In genomic region chr1:236861560-236862230, GRCh38 we compare ENCODE assay signal across 12 cellular contexts.
A peak's percentile ranks its signal among the peaks of the same experiment; 100 is the strongest.
DNase-seq lines count a peak whose midpoint lies in the region; ATAC-seq, FAIRE-seq and TF ChIP-seq lines count a peak whose summit lies in the region.
"Had no signal": no experiment of that assay in that cellular context is flagged by ENCODE, and none has a peak within 500 bp of the region (broad histone marks: within the 10 kb centered on the region; RNA-seq: fewer than 3 reads in every experiment).

No MANE protein-coding gene starts in this region.

- ATAC-seq in activated CD8-positive, alpha-beta T cell treated with anti-CD3 and anti-CD28 coated beads for 36 hours = no peak
- peak; percentile 42 to 78 (median 56) for ATAC-seq in psoas muscle
- ATAC-seq in GM21360 (IDR thresholded peaks at IDR 0.05; ENCODE audit: unreplicated experiment) = no peak
- ATAC-seq: mucosa of descending colon had no signal

- peaks cover 7% of the 10 kb centered on the region for H3K4me1 ChIP-seq in psoas muscle

- no peaks in the 10 kb centered on the region for H3K9me3 ChIP-seq in psoas muscle
- H3K9me3 ChIP-seq: mucosa of descending colon, thoracic aorta had no signal

- no peaks in the 10 kb centered on the region for H3K27me3 ChIP-seq in psoas muscle (ENCODE audit: insufficient read depth in 3 of 3, low read length in 2 of 3)

- POLR2A ChIA-PET in activated CD8-positive, alpha-beta T cell treated with anti-CD3 and anti-CD28 coated beads for 36 hours (lab: Charles Lee) = interaction anchor here (0.5 kb wide), 1 partner anchor 31 kb away, joined by 3 read pairs; no protein-coding TSS in a partner anchor

- FAIRE-seq in GM12892 (lab: Jason Lieb, UNC) = peak; percentile 60

- H3K9me3 Mint-ChIP-seq in activated CD8-positive, alpha-beta T cell treated with anti-CD3 and anti-CD28 coated beads for 36 hours = no peaks in the 10 kb centered on the region
- peaks cover 3% of the 10 kb centered on the region for H3K9me3 Mint-ChIP-seq in glutamatergic neuron (ENCODE audit: unreplicated experiment)
- H3K9me3 Mint-ChIP-seq: CD8-positive, alpha-beta memory T cell had no signal

- intact Hi-C loops in activated CD8-positive, alpha-beta T cell treated with anti-CD3 and anti-CD28 coated beads for 36 hours (cut with micrococcal nuclease) = no loop called here
- intact Hi-C loops in psoas muscle (cut with DNase I) = loop anchor here in 1 of 2 donors (10.0 kb wide), 2 partner anchors 107 to 757 kb away; no protein-coding TSS in a partner anchor

- no peak for TF ChIP-seq POLR2A in GM12892 (IDR thresholded peaks at IDR 0.05; ENCODE audit: low read depth, low read length)

- TF ChIP-seq CTCF in activated CD8-positive, alpha-beta T cell treated with anti-CD3 and anti-CD28 coated beads for 36 hours (IDR thresholded peaks at IDR 0.05) = no peak
- TF ChIP-seq CTCF in glutamatergic neuron (IDR thresholded peaks at IDR 0.05; ENCODE audit: partially characterized antibody, unreplicated experiment) = no peak
- TF ChIP-seq CTCF in psoas muscle (IDR thresholded peaks at IDR 0.05) = no peak

- H3K36me3 Mint-ChIP-seq in activated CD8-positive, alpha-beta T cell treated with anti-CD3 and anti-CD28 coated beads for 36 hours (ENCODE audit: low read depth) = peaks cover 78% of the 10 kb centered on the region
- H3K36me3 Mint-ChIP-seq in glutamatergic neuron (ENCODE audit: unreplicated experiment) = peaks cover 5% of the 10 kb centered on the region

- peaks cover 33% of the 10 kb centered on the region for H3K4me1 Mint-ChIP-seq in activated CD8-positive, alpha-beta T cell treated with anti-CD3 and anti-CD28 coated beads for 36 hours (ENCODE audit: low read depth)
- peaks cover 5% of the 10 kb centered on the region for H3K4me1 Mint-ChIP-seq in glutamatergic neuron (ENCODE audit: low read depth, unreplicated experiment)

- H3K4me3 Mint-ChIP-seq in activated CD8-positive, alpha-beta T cell treated with anti-CD3 and anti-CD28 coated beads for 36 hours = no peak overlapping the region
- no peak overlapping the region for H3K4me3 Mint-ChIP-seq in glutamatergic neuron (ENCODE audit: unreplicated experiment)
- H3K4me3 Mint-ChIP-seq: CD8-positive, alpha-beta memory T cell had no signal

- H3K27ac ChIP-seq in psoas muscle = peak overlapping the region; percentile 57
- H3K27ac ChIP-seq: thoracic aorta had no signal

- H3K27me3 Mint-ChIP-seq in activated CD8-positive, alpha-beta T cell treated with anti-CD3 and anti-CD28 coated beads for 36 hours = no peaks in the 10 kb centered on the region
- H3K27me3 Mint-ChIP-seq in glutamatergic neuron (ENCODE audit: unreplicated experiment) = no peaks in the 10 kb centered on the region
- H3K27me3 Mint-ChIP-seq: CD8-positive, alpha-beta memory T cell had no signal

- WGBS in psoas muscle, 3 donors = 91 to 95% (median 92%) methylated on average over 2 of the region's 2 CpGs

- CTCF ChIA-PET in activated CD8-positive, alpha-beta T cell treated with anti-CD3 and anti-CD28 coated beads for 36 hours (lab: Charles Lee) = interaction anchor here (0.5 to 1.7 kb wide), 3 partner anchors 34 to 102 kb away, joined by 3 to 7 read pairs (median 3); no protein-coding TSS in a partner anchor

- peak overlapping the region; percentile 51 for H3K27ac Mint-ChIP-seq in activated CD8-positive, alpha-beta T cell treated with anti-CD3 and anti-CD28 coated beads for 36 hours
- H3K27ac Mint-ChIP-seq in glutamatergic neuron (ENCODE audit: unreplicated experiment) = peak overlapping the region; percentile 24

- H3K4me3 ChIP-seq in psoas muscle = no peak overlapping the region
- H3K4me3 ChIP-seq: mucosa of descending colon, thoracic aorta had no signal

- DNase-seq in GM12892 (ENCODE audit: insufficient read length) (no peak), glutamatergic neuron (no peak), psoas muscle (no peak), HT-29 (ENCODE audit: low spot score) (no peak), iPS-NIHi11 (ENCODE audit: low spot score) (no peak), anterior cingulate cortex (lab: John Stamatoyannopoulos, UW) (no peak)
- DNase-seq in activated CD8-positive, alpha-beta T cell treated with anti-CD3 and anti-CD28 coated beads for 36 hours = no peak
- DNase-seq: NCI-H446 had no signal

- peaks cover 14 to 98% of the 10 kb centered on the region in 2 donors for H3K36me3 ChIP-seq in psoas muscle (ENCODE audit: insufficient read depth in 1 of 2, low read depth in 1 of 2)

Comparison
In these comparisons a context has a peak if more than half of its experiments do, and no peak if none do; other contexts are left out.
1. ATAC-seq: peak in psoas muscle (4 of 4); none in activated CD8-positive, alpha-beta T cell treated with anti-CD3 and anti-CD28 coated beads for 36 hours (single experiment) and GM21360 (single experiment).